Comparison of ENCODE assay signal across 8 cellular contexts in the genomic region with DNA sequence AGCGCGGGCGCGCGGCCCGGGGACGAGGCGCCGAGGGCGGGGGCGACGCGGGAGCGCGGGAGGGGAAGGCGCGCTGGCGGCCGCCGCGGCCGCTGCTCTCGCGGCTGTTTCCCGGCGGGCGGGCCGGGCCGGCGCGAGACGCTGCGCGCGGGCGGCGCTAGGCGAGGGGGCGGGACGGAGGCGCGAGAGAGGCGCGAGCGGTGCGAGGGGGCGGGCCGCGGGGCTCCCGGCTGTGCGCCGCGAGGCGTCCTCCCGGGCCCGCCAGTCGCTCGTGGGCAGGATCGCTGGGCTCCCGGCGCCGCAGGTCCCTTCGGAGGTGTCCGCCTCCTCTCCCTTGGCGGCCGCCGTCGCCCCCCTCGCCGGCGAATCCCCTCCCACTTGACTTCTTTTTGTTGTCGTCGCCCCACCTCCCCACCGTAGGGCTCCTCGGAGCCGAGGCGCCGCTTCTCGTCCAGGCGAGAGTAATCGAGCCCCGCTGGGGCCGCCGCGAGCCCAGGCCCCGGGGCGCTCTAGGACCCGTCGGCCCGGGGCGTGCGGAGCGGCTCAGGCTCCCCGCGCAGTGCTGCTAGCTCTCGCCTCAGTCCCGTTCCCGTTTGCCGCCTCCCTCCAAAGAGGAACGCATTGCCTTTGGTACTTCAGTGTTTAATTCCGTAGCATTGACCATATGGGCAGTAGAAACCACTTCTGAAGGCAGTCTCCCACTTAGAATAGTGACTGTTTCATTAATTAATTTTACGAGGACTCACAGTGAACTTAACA. TPM values are rescaled to one million over a fixed set of nuclear protein-coding genes. Genes with fewer than 3 reads are reported as not detected.
DNase-seq lines count a peak whose midpoint lies in the region; ATAC-seq and TF ChIP-seq lines count a peak whose summit lies in the region.

Gene RANBP9, minus strand, starts transcription at position 110 of the 759 bp plus-strand sequence. CDS start 330 bp downstream, outside the sequence.

- TF ChIP-seq CTCF in GM20000 (IDR thresholded peaks at IDR 0.05; ENCODE audit: extremely low read depth, missing control alignments) = no peak

- H3K27ac Mint-ChIP-seq in activated CD8-positive, alpha-beta memory T cell treated with anti-CD3 and anti-CD28 coated beads, Interleukin-2, amount 10 ng/mL, durations not matched to agents 7 days and 5 days = peak within 1 kb of the TSS; percentile 96

- peak within 1 kb of the TSS; percentile 91 for H3K4me3 Mint-ChIP-seq in activated CD8-positive, alpha-beta memory T cell treated with anti-CD3 and anti-CD28 coated beads, Interleukin-2, amount 10 ng/mL, durations not matched to agents 7 days and 5 days

- peaks cover 26% of the 10 kb centered on the region for H3K36me3 Mint-ChIP-seq in activated CD8-positive, alpha-beta memory T cell treated with anti-CD3 and anti-CD28 coated beads, Interleukin-2, amount 10 ng/mL, durations not matched to agents 7 days and 5 days

- H3K9ac ChIP-seq in endocrine pancreas (ENCODE audit: control insufficient read depth, insufficient read depth, low read length) = peak within 1 kb of the TSS; percentile 84

- CTCF ChIA-PET in activated CD8-positive, alpha-beta memory T cell treated with anti-CD3 and anti-CD28 coated beads, Interleukin-2, amount 10 ng/mL, durations not matched to agents 7 days and 5 days (lab: Charles Lee) = interaction anchor here (0.9 to 2.6 kb wide), 12 partner anchors 16 to 355 kb away, joined by 3 to 14 read pairs (median 5); partner anchors contain the start of genes NOL7 and SIRT5

- H3K9me3 Mint-ChIP-seq in activated CD8-positive, alpha-beta memory T cell treated with anti-CD3 and anti-CD28 coated beads, Interleukin-2, amount 10 ng/mL, durations not matched to agents 7 days and 5 days (ENCODE audit: low read depth) = peaks cover 8% of the 10 kb centered on the region

- DNase-seq in COLO829 (ENCODE audit: low spot score) (peak; percentile 64), GM20000 (ENCODE audit: low spot score) (peak; percentile 97), HT-29 (ENCODE audit: low spot score) (peak; percentile 84), NOMO-1 treated with DMSO at 0.1 percent for 48 hours (lab: John Stamatoyannopoulos, UW; ENCODE audit: unreplicated experiment) (peak; percentile 94), mesenteric fat pad (ENCODE audit: low spot score) (peak; percentile 95)
- peak; percentile 92 for DNase-seq in activated CD8-positive, alpha-beta memory T cell treated with anti-CD3 and anti-CD28 coated beads, Interleukin-2, amount 10 ng/mL, durations not matched to agents 7 days and 5 days
- DNase-seq in stimulated activated CD8-positive, alpha-beta memory T cell treated with anti-CD3 and anti-CD28 coated beads, Interleukin-15, amount 100 ng/mL, for 24 hours (ENCODE audit: low read depth) = peak; percentile 67

- ATAC-seq in activated CD8-positive, alpha-beta memory T cell treated with anti-CD3 and anti-CD28 coated beads, Interleukin-2, amount 10 ng/mL, durations not matched to agents 7 days and 5 days = peak; percentile 86

- H3K4me3 ChIP-seq in endocrine pancreas (ENCODE audit: control insufficient read depth, insufficient read depth, low read length) = peak within 1 kb of the TSS; percentile 89

- no peaks in the 10 kb centered on the region for H3K9me3 ChIP-seq in endocrine pancreas (ENCODE audit: control insufficient read depth, low read length)

- H3K27me3 Mint-ChIP-seq in activated CD8-positive, alpha-beta memory T cell treated with anti-CD3 and anti-CD28 coated beads, Interleukin-2, amount 10 ng/mL, durations not matched to agents 7 days and 5 days = no peaks in the 10 kb centered on the region

- H3K36me3 ChIP-seq in endocrine pancreas (ENCODE audit: control insufficient read depth, insufficient read depth, low read length) = no peaks in the 10 kb centered on the region

- peaks cover 53% of the 10 kb centered on the region for H3K4me1 Mint-ChIP-seq in activated CD8-positive, alpha-beta memory T cell treated with anti-CD3 and anti-CD28 coated beads, Interleukin-2, amount 10 ng/mL, durations not matched to agents 7 days and 5 days

- H3K4me1 ChIP-seq in endocrine pancreas (ENCODE audit: control insufficient read depth, insufficient read depth, low read length) = peaks cover 11% of the 10 kb centered on the region

- H3K27me3 ChIP-seq in endocrine pancreas (ENCODE audit: control insufficient read depth, insufficient read depth, low read length) = no peaks in the 10 kb centered on the region

RNA-seq across cellular contexts. Expression of gene RANBP9, which starts in this region (rescaled TPM):
- total RNA-seq in HT-29 (2014; rRNA removed; shearing (Covaris generic)) = 13.0 and 15.1 TPM in 2 replicates
- total RNA-seq in activated CD8-positive, alpha-beta memory T cell treated with anti-CD3 and anti-CD28 coated beads, Interleukin-2, amount 10 ng/mL, durations not matched to agents 7 days and 5 days = 10 to 100 TPM; 57.2 to 74.3 TPM
- 42.2 TPM for total RNA-seq in mesenteric fat pad

Comparison
In these comparisons a context has a peak if more than half of its experiments do, and no peak if none do; other contexts are left out.
1. Peak in every context shown above with its lines: DNase-seq, ATAC-seq and H3K4me3 ChIP-seq.